8 cellular contexts compared by ENCODE assay signal in the genomic region with DNA sequence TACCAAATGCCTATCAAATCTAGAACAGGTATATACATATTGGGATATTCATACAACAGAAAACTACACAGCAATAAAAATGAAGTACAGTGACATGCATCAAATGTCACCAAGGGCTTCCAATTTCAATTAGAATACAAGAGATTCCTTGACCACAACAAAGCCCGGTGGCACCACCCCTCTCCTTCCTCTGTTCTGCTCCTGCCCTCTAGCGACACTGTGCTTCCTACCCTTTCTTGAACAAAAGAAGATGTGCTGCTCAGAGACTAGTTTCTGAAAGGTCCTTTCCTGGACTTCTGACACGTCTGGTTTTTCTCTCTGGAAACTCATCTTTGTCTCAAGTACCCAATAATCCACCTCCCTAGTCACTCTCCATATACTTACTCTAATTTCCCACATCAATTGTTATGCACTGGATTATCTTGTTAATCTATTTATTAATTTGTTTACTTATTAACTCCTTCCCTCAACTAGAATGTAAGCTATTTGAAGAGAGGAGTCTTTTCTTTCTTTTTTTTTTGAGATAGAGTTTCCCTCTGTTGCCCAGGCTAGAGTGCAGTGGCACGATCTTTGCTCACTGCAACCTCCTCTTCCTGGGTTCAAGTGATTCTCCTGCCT.
DNase-seq lines count a peak whose midpoint lies in the region; ATAC-seq and TF ChIP-seq lines count a peak whose summit lies in the region.

No MANE protein-coding gene starts in this region.

- no peaks in the 10 kb centered on the region for H3K9me3 ChIP-seq in mucosa of descending colon

- in situ Hi-C loops in Caki2 (cut with HindIII; ENCODE audit: low pct_unique_long_range_greater_than_20kb, low sequenced_read_pairs): no loop called here

- no peak for TF ChIP-seq CTCF in mucosa of descending colon (IDR thresholded peaks at IDR 0.05)

- H3K4me3 ChIP-seq in mucosa of descending colon: no peak overlapping the region

- DNase-seq in Caki2 (ENCODE audit: low read depth) (peak; percentile 8), RPMI8226 (peak; percentile 20), ecto neural progenitor cell (ENCODE audit: low spot score) (peak; percentile 59), mucosa of descending colon (peak in 2 of 3 donors; percentile 60 to 81), NCI-H1105 (lab: John Stamatoyannopoulos, UW) (no peak), dedifferentiated amniotic fluid mesenchymal stem cell (ENCODE audit: extremely low spot score) (no peak)

- no peaks in the 10 kb centered on the region for H3K36me3 ChIP-seq in mucosa of descending colon (ENCODE audit: low read depth)

- intact Hi-C loops in mucosa of descending colon (cut with DNase I, micrococcal nuclease): no loop called here

- H3K4me1 ChIP-seq in mucosa of descending colon (ENCODE audit: low read depth): no peaks in the 10 kb centered on the region

- ATAC-seq in HG03280 (IDR thresholded peaks at IDR 0.05; ENCODE audit: unreplicated experiment) (peak; percentile 50), mucosa of descending colon (peak; percentile 90), GM19452 (IDR thresholded peaks at IDR 0.05; ENCODE audit: unreplicated experiment) (no peak)

Comparison
In these comparisons a context has a peak if more than half of its experiments do, and no peak if none do; other contexts are left out.
1. DNase-seq: peak in Caki2 (single experiment), RPMI8226 (single experiment), ecto neural progenitor cell (single experiment) and mucosa of descending colon (2 of 3); none in NCI-H1105 (single experiment) and dedifferentiated amniotic fluid mesenchymal stem cell (single experiment).